ENCODE assay signal across 1 cellular context in genomic region chr22:38272373-38273134, GRCh38.
TF ChIP-seq lines count a peak whose summit lies in the region.

TMEM184B (minus strand) TSS chr22:38273010; CDS start chr22:38247961, 25,049 bp downstream.

TF ChIP-seq in HepG2, 621 proteins besides CTCF, POLR2A, EP300 and RAD21 (continued from another document and continues in another):
- TF ChIP-seq PAXIP1 (CRISPR knock-in tag; conservative IDR thresholded peaks at IDR 0.05) (no peak), NBN (conservative IDR thresholded peaks at IDR 0.05) (no peak), KMT2A (CRISPR knock-in tag; IDR thresholded peaks at IDR 0.05) (no peak), SIX4 (CRISPR knock-in tag; IDR thresholded peaks at IDR 0.05) (no peak), ATF2 (CRISPR knock-in tag; IDR thresholded peaks at IDR 0.05) (no peak; the same call in 1 of the 2 replicates), NFE2L1 (CRISPR knock-in tag; IDR thresholded peaks at IDR 0.05; ENCODE audit: borderline replicate concordance) (no peak), ZNF20 (CRISPR knock-in tag; IDR thresholded peaks at IDR 0.05) (no peak), SRF (IDR thresholded peaks at IDR 0.05; ENCODE audit: low read depth, low read length) (no peak), ZFP90 (CRISPR knock-in tag; IDR thresholded peaks at IDR 0.05; ENCODE audit: borderline replicate concordance) (no peak), ARNT (IDR thresholded peaks at IDR 0.05) (no peak), MEIS1 (CRISPR knock-in tag; IDR thresholded peaks at IDR 0.05; ENCODE audit: borderline replicate concordance) (no peak), ZNF383 (CRISPR knock-in tag; IDR thresholded peaks at IDR 0.05; ENCODE audit: borderline replicate concordance) (no peak), TAF1 (CRISPR knock-in tag; IDR thresholded peaks at IDR 0.05) (no peak), ZNF678 (CRISPR knock-in tag; IDR thresholded peaks at IDR 0.05) (no peak), NCOR1 (IDR thresholded peaks at IDR 0.05; ENCODE audit: borderline replicate concordance, low read length) (no peak), ZNF512B (CRISPR knock-in tag; IDR thresholded peaks at IDR 0.05; ENCODE audit: borderline replicate concordance) (no peak), ZBTB2 (CRISPR knock-in tag; IDR thresholded peaks at IDR 0.05; ENCODE audit: low read depth) (peak; percentile 71; the same call in 1 of the 2 replicates), GATAD1 (CRISPR knock-in tag; IDR thresholded peaks at IDR 0.05) (no peak), ERF (CRISPR knock-in tag; IDR thresholded peaks at IDR 0.05) (no peak), AKNA (CRISPR knock-in tag; IDR thresholded peaks at IDR 0.05; ENCODE audit: borderline replicate concordance) (no peak), HOXA7 (CRISPR knock-in tag; IDR thresholded peaks at IDR 0.05) (no peak), ZNF292 (CRISPR knock-in tag; IDR thresholded peaks at IDR 0.05; ENCODE audit: borderline replicate concordance, low read depth) (no peak), SMC3 (IDR thresholded peaks at IDR 0.05; ENCODE audit: low read length) (no peak), EZH2 (conservative IDR thresholded peaks at IDR 0.05; ENCODE audit: low read depth, low read length) (no peak), ZNF317 (CRISPR knock-in tag; IDR thresholded peaks at IDR 0.05) (no peak), ZNF333 (CRISPR knock-in tag; IDR thresholded peaks at IDR 0.05; ENCODE audit: borderline replicate concordance) (no peak), THAP9 (CRISPR knock-in tag; IDR thresholded peaks at IDR 0.05; ENCODE audit: borderline replicate concordance) (no peak; the same call in 1 of the 2 replicates), RFXAP (CRISPR knock-in tag; IDR thresholded peaks at IDR 0.05; ENCODE audit: borderline replicate concordance) (no peak), SP2 (CRISPR knock-in tag; IDR thresholded peaks at IDR 0.05) (peak; percentile 41; the same call in 1 of the 2 replicates), ZFP36L2 (CRISPR knock-in tag; IDR thresholded peaks at IDR 0.05) (no peak), PAWR (CRISPR knock-in tag; IDR thresholded peaks at IDR 0.05; ENCODE audit: borderline replicate concordance) (no peak), NFAT5 (CRISPR knock-in tag; IDR thresholded peaks at IDR 0.05) (no peak), ZBTB33 (CRISPR knock-in tag; IDR thresholded peaks at IDR 0.05) (no peak)
